In the genomic region with DNA sequence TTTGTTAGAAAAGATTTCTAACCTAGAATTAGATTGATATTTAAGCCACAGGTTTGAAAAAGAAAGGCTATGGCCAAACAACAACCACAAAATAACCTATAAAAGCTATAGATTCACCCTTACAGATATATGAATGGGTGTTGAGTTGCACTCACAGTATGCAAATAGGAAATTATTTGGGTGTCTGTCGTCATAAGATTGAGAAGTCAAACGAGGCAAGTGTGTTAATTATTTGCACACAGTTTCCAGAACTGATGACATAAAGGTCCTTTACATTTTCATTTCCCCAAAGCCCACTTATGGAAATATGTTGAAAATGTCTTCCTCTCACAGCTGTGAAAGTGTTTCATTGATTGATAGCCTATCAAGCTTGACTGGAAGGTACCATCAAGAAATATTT, we compare ENCODE assay signal across 31 cellular contexts.
"Had no signal": no experiment of that assay in that cellular context is flagged by ENCODE, and none has a peak within 500 bp of the region (broad histone marks: within the 10 kb centered on the region; RNA-seq: fewer than 3 reads in every experiment).

No MANE protein-coding gene starts in this region.

- H3K9me3 ChIP-seq: neutrophil, ovary, psoas muscle, right lobe of liver, sigmoid colon, suprapubic skin, testis, tibial artery, transverse colon, upper lobe of right lung, uterus had no signal

- H3K4me1 ChIP-seq: parathyroid adenoma, psoas muscle, right lobe of liver, sigmoid colon, suprapubic skin, testis, tibial artery, transverse colon, upper lobe of right lung, uterus had no signal

- H3K27me3 ChIP-seq: neutrophil, ovary, right lobe of liver, sigmoid colon, suprapubic skin, testis, tibial artery, transverse colon, upper lobe of right lung, uterus had no signal

- FAIRE-seq: small intestine had no signal

- H3K27ac Mint-ChIP-seq: naive thymus-derived CD8-positive, alpha-beta T cell; natural killer cell treated with Interleukin-12 subunit alpha and Interleukin-12 subunit beta and Interleukin-15 and Interleukin-18, amount 100 ng/mL, for 72 hours; nephron progenitor cell; progenitor cell of endocrine pancreas; stimulated activated effector memory CD8-positive, alpha-beta T cell treated with anti-CD3 and anti-CD28 coated beads, Interleukin-12 subunit alpha, Interleukin-12 subunit beta, amount 100 ng/mL, for 72 hours; stimulated activated naive CD8-positive, alpha-beta T cell treated with anti-CD3 and anti-CD28 coated beads, Interleukin-15, amount 100 ng/mL, for 72 hours; type B pancreatic cell had no signal

- H3K4me3 ChIP-seq: ovary, psoas muscle, right lobe of liver, sigmoid colon, suprapubic skin, testis, tibial artery, transverse colon, upper lobe of right lung, uterus had no signal

- DNase-seq: naive thymus-derived CD8-positive, alpha-beta T cell; nephron progenitor cell; nucleus accumbens; ovary; posterior cingulate gyrus; psoas muscle; right cardiac atrium; right lobe of liver; sigmoid colon; small intestine; stimulated activated CD4-positive, alpha-beta T cell treated with anti-CD3 and anti-CD28 coated beads, Interleukin-15, amount 100 ng/mL, for 24 hours; stimulated activated CD4-positive, alpha-beta T cell treated with anti-CD3 and anti-CD28 coated beads, Interleukin-2, amount 100 ng/mL, for 24 hours; stimulated activated CD4-positive, alpha-beta T cell treated with anti-CD3 and anti-CD28 coated beads, Interleukin-2, amount 100 ng/mL, for 48 hours; stimulated activated CD4-positive, alpha-beta T cell treated with anti-CD3 and anti-CD28 coated beads, Interleukin-4, amount 100 ng/mL, for 24 hours; stimulated activated naive CD4-positive, alpha-beta T cell; stimulated activated naive CD8-positive, alpha-beta T cell treated with anti-CD3 and anti-CD28 coated beads, Interleukin-15, amount 100 ng/mL, for 72 hours; stimulated activated naive CD8-positive, alpha-beta T cell treated with anti-CD3 and anti-CD28 coated beads, Interleukin-15, Interleukin-2, amounts not matched to agents 100 U/mL and 50 U/mL, for 24 hours; substantia nigra; testis; tibial artery; transverse colon; upper lobe of right lung; uterus had no signal

- ATAC-seq: naive thymus-derived CD8-positive, alpha-beta T cell; natural killer cell treated with Interleukin-12 subunit alpha and Interleukin-12 subunit beta and Interleukin-15 and Interleukin-18, amount 100 ng/mL, for 72 hours; psoas muscle; right cardiac atrium; right lobe of liver; stimulated activated effector memory CD8-positive, alpha-beta T cell treated with anti-CD3 and anti-CD28 coated beads, Interleukin-12 subunit alpha, Interleukin-12 subunit beta, amount 100 ng/mL, for 72 hours; stimulated activated naive CD8-positive, alpha-beta T cell treated with anti-CD3 and anti-CD28 coated beads, Interleukin-15, amount 100 ng/mL, for 72 hours; stimulated activated naive CD8-positive, alpha-beta T cell treated with anti-CD3 and anti-CD28 coated beads, Interleukin-15, Interleukin-2, amounts not matched to agents 100 U/mL and 50 U/mL, for 24 hours; upper lobe of right lung had no signal

- H3K36me3 ChIP-seq: neutrophil, ovary, right lobe of liver, sigmoid colon, suprapubic skin, tibial artery, transverse colon, upper lobe of right lung, uterus had no signal

- H3K36me3 Mint-ChIP-seq: naive thymus-derived CD8-positive, alpha-beta T cell; natural killer cell treated with Interleukin-12 subunit alpha and Interleukin-12 subunit beta and Interleukin-15 and Interleukin-18, amount 100 ng/mL, for 72 hours; stimulated activated effector memory CD8-positive, alpha-beta T cell treated with anti-CD3 and anti-CD28 coated beads, Interleukin-12 subunit alpha, Interleukin-12 subunit beta, amount 100 ng/mL, for 72 hours; type B pancreatic cell had no signal

- H3K27ac ChIP-seq: neutrophil, ovary, parathyroid adenoma, psoas muscle, right lobe of liver, sigmoid colon, suprapubic skin, testis, tibial artery, transverse colon, upper lobe of right lung, uterus had no signal

- H3K9me3 Mint-ChIP-seq: naive thymus-derived CD8-positive, alpha-beta T cell; natural killer cell treated with Interleukin-12 subunit alpha and Interleukin-12 subunit beta and Interleukin-15 and Interleukin-18, amount 100 ng/mL, for 72 hours; nephron progenitor cell; neural crest cell; stimulated activated effector memory CD8-positive, alpha-beta T cell treated with anti-CD3 and anti-CD28 coated beads, Interleukin-12 subunit alpha, Interleukin-12 subunit beta, amount 100 ng/mL, for 72 hours; stimulated activated naive CD8-positive, alpha-beta T cell treated with anti-CD3 and anti-CD28 coated beads, Interleukin-15, amount 100 ng/mL, for 72 hours; type B pancreatic cell had no signal

- H3K4me1 Mint-ChIP-seq: naive thymus-derived CD8-positive, alpha-beta T cell; neural crest cell; stimulated activated effector memory CD8-positive, alpha-beta T cell treated with anti-CD3 and anti-CD28 coated beads, Interleukin-12 subunit alpha, Interleukin-12 subunit beta, amount 100 ng/mL, for 72 hours; stimulated activated naive CD8-positive, alpha-beta T cell treated with anti-CD3 and anti-CD28 coated beads, Interleukin-15, amount 100 ng/mL, for 72 hours had no signal

- H3K4me3 Mint-ChIP-seq: naive thymus-derived CD8-positive, alpha-beta T cell; natural killer cell treated with Interleukin-12 subunit alpha and Interleukin-12 subunit beta and Interleukin-15 and Interleukin-18, amount 100 ng/mL, for 72 hours; nephron progenitor cell; neural crest cell; stimulated activated effector memory CD8-positive, alpha-beta T cell treated with anti-CD3 and anti-CD28 coated beads, Interleukin-12 subunit alpha, Interleukin-12 subunit beta, amount 100 ng/mL, for 72 hours; stimulated activated naive CD8-positive, alpha-beta T cell treated with anti-CD3 and anti-CD28 coated beads, Interleukin-15, amount 100 ng/mL, for 72 hours; type B pancreatic cell had no signal

- H3K27me3 Mint-ChIP-seq: natural killer cell treated with Interleukin-12 subunit alpha and Interleukin-12 subunit beta and Interleukin-15 and Interleukin-18, amount 100 ng/mL, for 72 hours had no signal
